ENCODE assay signal across 7 cellular contexts in the genomic region with DNA sequence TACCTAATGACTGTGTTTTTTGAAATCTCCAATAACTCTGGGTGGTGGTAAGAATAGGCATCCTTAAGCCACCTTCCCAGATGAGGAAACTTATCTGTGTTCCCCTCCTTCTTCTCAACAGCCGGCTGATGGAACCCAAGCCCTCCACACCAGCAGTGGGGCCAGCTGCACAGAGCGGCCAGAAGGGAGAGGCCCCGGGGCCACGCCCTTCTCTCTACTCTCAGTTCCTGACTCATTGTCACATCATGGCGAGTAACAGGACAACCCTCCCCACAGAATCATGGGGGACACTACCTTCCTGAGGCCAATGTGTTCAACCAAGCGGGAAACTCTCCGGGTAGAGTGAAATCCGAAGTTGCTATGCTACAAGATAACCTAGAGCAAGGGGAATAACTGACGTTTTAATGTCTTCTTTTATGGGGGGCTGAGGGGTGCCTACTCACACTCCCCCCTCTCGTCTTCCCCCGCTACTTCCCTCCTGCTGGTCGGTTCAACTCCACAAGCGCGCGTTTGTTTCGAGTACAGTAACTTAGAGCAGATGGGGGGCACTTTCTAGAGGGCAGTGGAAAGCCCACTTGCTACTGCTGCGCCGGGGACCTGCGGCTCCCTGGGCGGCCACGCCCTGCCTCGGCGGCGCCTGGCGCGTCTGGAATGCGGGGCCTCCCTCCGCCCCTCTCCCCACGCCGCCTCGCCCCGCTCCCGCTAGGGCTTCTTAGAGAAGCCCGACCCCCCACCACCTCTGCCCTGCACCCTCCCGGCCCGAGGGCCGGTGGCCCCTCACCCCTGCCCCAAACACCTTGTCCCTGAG. TPM values are rescaled to one million over a fixed set of nuclear protein-coding genes. Genes with fewer than 3 reads are reported as not detected.
DNase-seq lines count a peak whose midpoint lies in the region; ATAC-seq and TF ChIP-seq lines count a peak whose summit lies in the region.

No MANE protein-coding gene starts in this region.

- TF ChIP-seq CTCF in lung (IDR thresholded peaks at IDR 0.05; ENCODE audit: control extremely low read depth, extremely low read depth): no peak

- H3K4me1 Mint-ChIP-seq in stimulated activated naive CD8-positive, alpha-beta T cell treated with anti-CD3 and anti-CD28 coated beads, Interleukin-15, Interleukin-2, amounts not matched to agents 100 ng/mL and 50 ng/mL, for 24 hours (ENCODE audit: low read depth): peaks cover 53% of the 10 kb centered on the region

- in situ Hi-C loops in HAP-1 (cut with MboI; ENCODE audit: low sequenced_read_pairs): no loop called here

- WGBS in lung, 2 donors: 2 to 5% methylated on average over 34 to 37 of the region's 37 CpGs

- DNase-seq in HAP-1 (ENCODE audit: low spot score in 2 of 2) (peak; percentile 71 to 83), M059J (ENCODE audit: low read depth) (peak; percentile 83), dermis blood vessel endothelial cell (peak; percentile 69), lung (ENCODE audit: low spot score) (peak; percentile 74)
- peak; percentile 58 for DNase-seq in activated CD4-positive, CD25-positive, alpha-beta regulatory T cell treated with anti-CD3 and anti-CD28 coated beads, Interleukin-2, amount 50 U/mL, for 72 hours

- ATAC-seq in GM18502 (IDR thresholded peaks at IDR 0.05; ENCODE audit: poor library complexity, unreplicated experiment) (peak; percentile 69), lung (ENCODE audit: insufficient read depth, low FRiP score) (peak; percentile 36)

- H3K9me3 ChIP-seq in HAP-1 (no peaks in the 10 kb centered on the region), lung (ENCODE audit: control insufficient read depth in 2 of 2, insufficient read depth in 1 of 2, low read length in 1 of 2) (no peaks in the 10 kb centered on the region)

- H3K36me3 ChIP-seq in HAP-1 (replicated peaks): peaks cover 48% of the 10 kb centered on the region
- peaks cover 4 to 7% of the 10 kb centered on the region in 2 donors for H3K36me3 ChIP-seq in lung (ENCODE audit: control insufficient read depth in 2 of 2, insufficient read depth in 2 of 2, low read length in 2 of 2)

- peaks cover 36% of the 10 kb centered on the region for H3K36me3 Mint-ChIP-seq in stimulated activated naive CD8-positive, alpha-beta T cell treated with anti-CD3 and anti-CD28 coated beads, Interleukin-15, Interleukin-2, amounts not matched to agents 100 ng/mL and 50 ng/mL, for 24 hours (ENCODE audit: low read depth)

- peak overlapping the region; percentile 81 for H3K27ac Mint-ChIP-seq in stimulated activated naive CD8-positive, alpha-beta T cell treated with anti-CD3 and anti-CD28 coated beads, Interleukin-15, Interleukin-2, amounts not matched to agents 100 ng/mL and 50 ng/mL, for 24 hours

- H3K4me1 ChIP-seq in HAP-1 (peaks cover 65% of the 10 kb centered on the region), lung (ENCODE audit: control insufficient read depth in 2 of 2, insufficient read depth in 2 of 2, low read length in 2 of 2) (peaks cover 18 to 20% of the 10 kb centered on the region in 2 donors)

- H3K27me3 ChIP-seq in HAP-1 (ENCODE audit: low read depth): no peaks in the 10 kb centered on the region; the same call in 1 of the 2 replicates
- H3K27me3 ChIP-seq in lung (ENCODE audit: control insufficient read depth, insufficient read depth): no peaks in the 10 kb centered on the region

- H3K4me3 Mint-ChIP-seq in stimulated activated naive CD8-positive, alpha-beta T cell treated with anti-CD3 and anti-CD28 coated beads, Interleukin-15, Interleukin-2, amounts not matched to agents 100 ng/mL and 50 ng/mL, for 24 hours: peak overlapping the region; percentile 90

- H3K4me3 ChIP-seq in HAP-1 (peak overlapping the region; percentile 89), lung (peak overlapping the region; percentile 85)

- H3K9me3 Mint-ChIP-seq in stimulated activated naive CD8-positive, alpha-beta T cell treated with anti-CD3 and anti-CD28 coated beads, Interleukin-15, Interleukin-2, amounts not matched to agents 100 ng/mL and 50 ng/mL, for 24 hours: no peaks in the 10 kb centered on the region

- H3K27ac ChIP-seq in lung (ENCODE audit: low read depth in 1 of 2, low read length in 1 of 2): peak overlapping the region; percentile 96 to 100

- H3K27me3 Mint-ChIP-seq in stimulated activated naive CD8-positive, alpha-beta T cell treated with anti-CD3 and anti-CD28 coated beads, Interleukin-15, Interleukin-2, amounts not matched to agents 100 ng/mL and 50 ng/mL, for 24 hours: no peaks in the 10 kb centered on the region

RNA-seq across cellular contexts. Expression of a gene that starts 0.6 kb away (rescaled TPM):
- total RNA-seq in M059J (2014; rRNA removed; shearing (Covaris generic)): 2,649 and 2,950 TPM in 2 replicates
- total RNA-seq in dermis blood vessel endothelial cell: 3,547 and 3,999 TPM in 2 replicates
- 1,000 to 10,000 TPM in 1 of 2 donors, 100 to 1,000 TPM in 1; 851 to 1,294 TPM for total RNA-seq in lung
- polyA plus RNA-seq in lung: 1,000 to 10,000 TPM; 1,147 to 1,195 TPM

Comparison
In these comparisons a context has a peak if more than half of its experiments do, and no peak if none do; other contexts are left out.
1. Peak in every context shown above with its lines: DNase-seq, ATAC-seq, H3K4me3 ChIP-seq and H3K27ac ChIP-seq.